Comparison of ENCODE assay signal across 8 cellular contexts in the genomic region with DNA sequence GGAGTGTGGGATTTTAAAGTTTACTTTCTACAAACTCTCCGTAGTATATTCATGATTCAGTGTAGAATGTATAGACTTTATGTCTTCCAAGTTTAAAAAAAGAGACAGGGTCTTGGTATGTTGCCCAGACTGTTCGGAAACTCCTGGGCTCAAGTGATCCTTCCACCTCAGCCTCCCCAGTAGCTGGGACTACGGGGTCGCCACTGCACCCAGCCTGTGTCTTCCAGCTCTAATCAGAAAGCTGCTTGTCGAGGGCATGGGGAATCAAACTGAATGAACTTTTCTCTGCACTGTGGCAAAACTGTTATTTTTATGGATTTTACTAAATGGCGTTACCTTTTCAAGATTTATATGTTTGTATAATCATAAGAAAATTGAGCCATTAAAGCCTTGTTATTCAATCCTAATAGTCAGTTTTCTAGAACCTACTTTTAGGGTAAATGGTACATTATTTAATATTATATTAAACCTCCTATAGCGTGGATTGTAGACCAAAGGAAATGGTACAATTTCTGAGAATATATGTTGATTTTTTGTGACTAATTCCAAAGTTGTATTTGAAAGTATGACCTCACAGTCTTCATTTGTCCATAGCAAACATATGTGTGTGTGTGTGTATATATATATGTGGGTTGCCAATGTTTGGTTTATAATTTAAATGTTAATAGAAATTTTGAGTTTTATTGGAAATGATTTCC. TPM values are rescaled to one million over a fixed set of nuclear protein-coding genes. Genes with fewer than 3 reads are reported as not detected.
DNase-seq lines count a peak whose midpoint lies in the region; ATAC-seq and TF ChIP-seq lines count a peak whose summit lies in the region.

No MANE protein-coding gene starts in this region.

- H3K27me3 ChIP-seq in GM23338 (ENCODE audit: insufficient read depth) (no peaks in the 10 kb centered on the region), fibroblast of lung (ENCODE audit: control insufficient read depth, insufficient read depth, low read length) (no peaks in the 10 kb centered on the region)

- H3K4me3 ChIP-seq in GM23338 (peak overlapping the region; percentile 75), SK-N-MC (peak overlapping the region; percentile 86), fibroblast of lung (replicated peaks in 1 of 4; ENCODE audit: control extremely low read depth in 1 of 4, insufficient read depth in 1 of 4, low read depth in 3 of 4, low read length in 4 of 4) (peak overlapping the region; percentile 70 to 88 (median 80)), retinal pigment epithelial cell (ENCODE audit: low read length) (peak overlapping the region; percentile 78)

- H3K27me3 Mint-ChIP-seq in GM23338 (ENCODE audit: insufficient read depth, low read depth, poor library complexity) = peaks cover 9% of the 10 kb centered on the region

- H3K4me1 Mint-ChIP-seq in GM23338 = peaks cover 7% of the 10 kb centered on the region; the same call in 2 of the 3 replicates

- H3K4me3 Mint-ChIP-seq in GM23338 = peak overlapping the region; percentile 81

- no peak for DNase-seq in GM23338 (ENCODE audit: low spot score)
- no peak for DNase-seq in SK-N-MC (ENCODE audit: low read depth, low spot score)
- DNase-seq in fibroblast of lung (ENCODE audit: low read depth in 2 of 2) = no peak
- no peak for DNase-seq in retinal pigment epithelial cell (ENCODE audit: low read depth)
- no peak for DNase-seq in NCI-H2029 (lab: John Stamatoyannopoulos, UW)
- DNase-seq in hepatic stellate cell (ENCODE audit: low spot score) = no peak
- DNase-seq in anterior cingulate cortex (lab: John Stamatoyannopoulos, UW) = no peak

- ATAC-seq in GM23338 (peak; percentile 12), GM19452 (IDR thresholded peaks at IDR 0.05; ENCODE audit: unreplicated experiment) (no peak)

- no peaks in the 10 kb centered on the region for H3K9me3 ChIP-seq in SK-N-MC (ENCODE audit: low read depth, low read length)
- no peaks in the 10 kb centered on the region for H3K9me3 ChIP-seq in fibroblast of lung (ENCODE audit: control insufficient read depth, insufficient read depth, low read depth, low read length)

- no peak overlapping the region; the same call in 1 of the 2 replicates for H3K27ac Mint-ChIP-seq in GM23338

- H2AFZ ChIP-seq in GM23338 = no peak overlapping the region; the same call in 1 of the 2 replicates
- H2AFZ ChIP-seq in fibroblast of lung (ENCODE audit: low read length) = no peak overlapping the region

- no peaks in the 10 kb centered on the region for H3K9me2 ChIP-seq in GM23338 (ENCODE audit: insufficient read depth)

- H3F3A ChIP-seq in GM23338 (replicated peaks; ENCODE audit: low read depth) = no peaks in the 10 kb centered on the region

- H3K36me3 ChIP-seq in GM23338 (ENCODE audit: insufficient read depth) (no peaks in the 10 kb centered on the region), SK-N-MC (ENCODE audit: insufficient read depth, low read length) (no peaks in the 10 kb centered on the region), fibroblast of lung (ENCODE audit: control insufficient read depth, insufficient read depth, low read length) (no peaks in the 10 kb centered on the region)

- peaks cover 12% of the 10 kb centered on the region; the same call in 1 of the 2 replicates for H3K4me1 ChIP-seq in GM23338 (ENCODE audit: insufficient read depth)
- H3K4me1 ChIP-seq in fibroblast of lung (ENCODE audit: control insufficient read depth, extremely low read depth, insufficient read depth, low read length) = no peaks in the 10 kb centered on the region

- H3K4me2 ChIP-seq in GM23338 (peak overlapping the region; percentile 99), fibroblast of lung (ENCODE audit: extremely low read depth, insufficient read depth, low read length) (peak overlapping the region; percentile 87)

- TF ChIP-seq CTCF in GM23338 (conservative IDR thresholded peaks at IDR 0.05; ENCODE audit: low read depth in 2 of 2) (no peak), fibroblast of lung (conservative IDR thresholded peaks at IDR 0.05 in 1 of 2, IDR thresholded peaks at IDR 0.05 in 1 of 2; ENCODE audit: low read depth in 1 of 2, low read length in 2 of 2) (no peak), retinal pigment epithelial cell (conservative IDR thresholded peaks at IDR 0.05; ENCODE audit: low read depth, low read length) (no peak)

- peak overlapping the region; percentile 74 for H3K9ac ChIP-seq in SK-N-MC (ENCODE audit: insufficient read length)
- H3K9ac ChIP-seq in fibroblast of lung (ENCODE audit: insufficient read depth, low read length) = peak overlapping the region; percentile 77

- H4K20me1 ChIP-seq in GM23338 (replicated peaks; ENCODE audit: insufficient read depth) (no peaks in the 10 kb centered on the region; the same call in 1 of the 2 replicates), fibroblast of lung (ENCODE audit: control insufficient read depth, extremely low read depth, insufficient read depth, low read length) (no peaks in the 10 kb centered on the region)

- H3K36me3 Mint-ChIP-seq in GM23338 (ENCODE audit: low read depth) = peaks cover 3% of the 10 kb centered on the region; the same call in 2 of the 3 replicates

- H3K27ac ChIP-seq in GM23338 (ENCODE audit: low read depth) (no peak overlapping the region), SK-N-MC (no peak overlapping the region), fibroblast of lung (ENCODE audit: insufficient read depth, low read length) (peak overlapping the region; percentile 81)

- H3K9me3 Mint-ChIP-seq in GM23338 = peaks cover 3% of the 10 kb centered on the region; the same call in 1 of the 3 replicates

- H3K79me2 ChIP-seq in GM23338 (replicated peaks; ENCODE audit: insufficient read depth) (peaks cover 23% of the 10 kb centered on the region), fibroblast of lung (ENCODE audit: control insufficient read depth, insufficient read depth, low read length) (peaks cover 17% of the 10 kb centered on the region)

TF ChIP-seq in GM23338, 12 proteins besides CTCF, POLR2A, EP300 and RAD21:
- no peak for TF ChIP-seq ZNF114 (CRISPR knock-in tag; IDR thresholded peaks at IDR 0.05)

RNA-seq across cellular contexts. Expression of a gene that starts 1.1 kb away (rescaled TPM):
- total RNA-seq in GM23338 (2014; rRNA removed; shearing (Covaris generic)) = 33.7 and 35.2 TPM in 2 replicates
- polyA plus RNA-seq in GM23338 (2016; fragmentation: Nextera tagmentation; extraction: Ambion mirVana) = 23.9 and 26.5 TPM in 2 replicates
- 10.8 and 12.2 TPM in 2 replicates for total RNA-seq in fibroblast of lung
- 12.3 and 13.5 TPM in 2 replicates for polyA plus RNA-seq in fibroblast of lung
- polyA plus RNA-seq in fibroblast of lung (2012) = 13.3 and 15.7 TPM in 2 replicates
- polyA minus RNA-seq in fibroblast of lung (ENCODE audit: low replicate concordance) = 1.5 and 2.8 TPM in 2 replicates

RNA-seq across cellular contexts. Expression of a gene that starts 7.4 kb away (rescaled TPM):
- 58.2 and 61.6 TPM in 2 replicates for total RNA-seq in GM23338 (2014; rRNA removed; shearing (Covaris generic))
- polyA plus RNA-seq in GM23338 (2016; fragmentation: Nextera tagmentation; extraction: Ambion mirVana) = 63.4 and 73.8 TPM in 2 replicates
- total RNA-seq in fibroblast of lung = 41.6 and 45.5 TPM in 2 replicates
- 64.7 and 77.4 TPM in 2 replicates for polyA plus RNA-seq in fibroblast of lung
- 45.5 and 54.7 TPM in 2 replicates for polyA plus RNA-seq in fibroblast of lung (2012)
- 3.7 and 16.2 TPM in 2 replicates for polyA minus RNA-seq in fibroblast of lung (ENCODE audit: low replicate concordance)

RNA-seq across cellular contexts. Expression of a gene that starts 23.4 kb away (rescaled TPM):
- total RNA-seq in GM23338 (2014; rRNA removed; shearing (Covaris generic)) = 0.43 TPM in 1 of 2 replicates, not detected in the other
- polyA plus RNA-seq in GM23338 (2016; fragmentation: Nextera tagmentation; extraction: Ambion mirVana) (0.32 TPM in 1 of 2 replicates, not detected in the other), fibroblast of lung (not detected in 2 replicates)
- not detected in 2 replicates for total RNA-seq in fibroblast of lung
- not detected in 2 replicates for polyA plus RNA-seq in fibroblast of lung (2012)
- polyA minus RNA-seq in fibroblast of lung (ENCODE audit: low replicate concordance) = not detected in 2 replicates
